1 cellular context compared by ENCODE assay signal in the genomic region with DNA sequence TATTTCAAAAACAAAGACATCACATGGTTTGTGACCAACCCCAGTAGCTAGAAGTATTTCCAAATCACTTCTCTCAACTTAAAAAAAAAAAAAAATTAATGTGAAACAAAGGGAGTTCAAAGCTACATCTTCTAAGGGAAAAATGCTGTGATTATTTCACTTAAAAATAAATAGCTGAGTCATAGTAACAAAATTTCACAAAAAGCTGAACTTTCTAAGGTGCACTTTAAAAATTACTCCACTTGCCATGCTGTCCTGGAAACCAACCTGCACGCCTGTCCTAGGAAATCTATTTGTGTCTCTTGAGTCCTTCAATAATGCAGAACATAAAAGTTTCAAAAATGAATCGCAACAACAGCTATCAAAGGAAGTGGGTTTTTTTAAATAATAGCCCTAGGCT.
A peak's percentile ranks its signal among the peaks of the same experiment; 100 is the strongest.
TF ChIP-seq lines count a peak whose summit lies in the region.

No MANE protein-coding gene starts in this region.

TF ChIP-seq in K562, 482 proteins besides CTCF, POLR2A, EP300 and RAD21 (continued from another document):
- TF ChIP-seq BACH1 (tag; IDR thresholded peaks at IDR 0.05) (peak; percentile 68; the same call in 1 of the 2 replicates), C11orf30 (IDR thresholded peaks at IDR 0.05; ENCODE audit: low read depth) (peak; percentile 75), HMGN3 (IDR thresholded peaks at IDR 0.05; ENCODE audit: borderline replicate concordance, extremely low read depth, insufficient read length, low read depth, low read length) (no peak), ZNF316 (IDR thresholded peaks at IDR 0.05) (peak; percentile 94), ZNF263 (CRISPR knock-in tag; IDR thresholded peaks at IDR 0.05; ENCODE audit: borderline replicate concordance) (no peak), BRD4 (IDR thresholded peaks at IDR 0.05) (no peak), NFE2 (IDR thresholded peaks at IDR 0.05; ENCODE audit: low read depth) (peak; percentile 84), NFE2L1 (tag; IDR thresholded peaks at IDR 0.05; ENCODE audit: borderline replicate concordance, low read depth) (peak; percentile 87), MAFG (tag; conservative IDR thresholded peaks at IDR 0.05) (peak; percentile 93), MAFF (IDR thresholded peaks at IDR 0.05; ENCODE audit: low read length) (peak; percentile 82)
- TF ChIP-seq, protein P1, sequence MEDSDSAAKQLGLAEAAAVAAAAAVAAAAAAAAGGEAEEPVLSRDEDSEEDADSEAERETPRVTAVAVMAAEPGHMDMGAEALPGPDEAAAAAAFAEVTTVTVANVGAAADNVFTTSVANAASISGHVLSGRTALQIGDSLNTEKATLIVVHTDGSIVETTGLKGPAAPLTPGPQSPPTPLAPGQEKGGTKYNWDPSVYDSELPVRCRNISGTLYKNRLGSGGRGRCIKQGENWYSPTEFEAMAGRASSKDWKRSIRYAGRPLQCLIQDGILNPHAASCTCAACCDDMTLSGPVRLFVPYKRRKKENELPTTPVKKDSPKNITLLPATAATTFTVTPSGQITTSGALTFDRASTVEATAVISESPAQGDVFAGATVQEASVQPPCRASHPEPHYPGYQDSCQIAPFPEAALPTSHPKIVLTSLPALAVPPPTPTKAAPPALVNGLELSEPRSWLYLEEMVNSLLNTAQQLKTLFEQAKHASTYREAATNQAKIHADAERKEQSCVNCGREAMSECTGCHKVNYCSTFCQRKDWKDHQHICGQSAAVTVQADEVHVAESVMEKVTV (CRISPR knock-in tag; IDR thresholded peaks at IDR 0.05), result 0 out of 2 replicates have a peak, but pooled peaks have one; percentile 8
